In the genomic region with DNA sequence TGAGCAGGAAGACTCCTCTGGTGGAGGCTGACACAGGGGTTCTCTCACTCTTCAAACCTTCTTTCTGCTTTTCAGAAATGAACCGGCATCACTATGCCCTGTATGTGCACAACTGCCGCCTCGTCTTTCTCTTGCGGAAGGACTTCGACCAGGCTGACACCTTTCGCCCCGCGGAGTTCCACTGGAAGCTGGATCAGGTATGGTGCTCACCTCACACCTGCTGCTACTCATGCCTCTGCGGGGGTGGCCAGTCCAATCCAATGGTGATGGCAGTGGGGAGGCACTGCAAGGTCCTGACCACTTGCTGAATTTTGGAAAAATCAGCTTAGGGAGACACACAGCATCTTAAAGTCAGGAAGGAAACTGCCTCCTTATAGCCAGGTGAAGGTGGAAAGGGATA, we compare ENCODE assay signal across 18 cellular contexts.
A peak's percentile ranks its signal among the peaks of the same experiment; 100 is the strongest.
DNase-seq lines count a peak whose midpoint lies in the region; ATAC-seq and TF ChIP-seq lines count a peak whose summit lies in the region.
"Had no signal": no experiment of that assay in that cellular context is flagged by ENCODE, and none has a peak within 500 bp of the region (broad histone marks: within the 10 kb centered on the region; RNA-seq: fewer than 3 reads in every experiment).

No MANE protein-coding gene starts in this region.

- H3K27me3 ChIP-seq in Caco-2 (replicated peaks; ENCODE audit: control insufficient read depth, insufficient read depth, low read length) (no peaks in the 10 kb centered on the region), adrenal gland (no peaks in the 10 kb centered on the region), skeletal muscle tissue (ENCODE audit: control insufficient read depth in 3 of 3, insufficient read depth in 3 of 3, low read length in 3 of 3) (peaks cover 0 to 2% (median 0%) of the 10 kb centered on the region in 3 donors)
- H3K27me3 ChIP-seq: BE2C had no signal

- H3K27ac ChIP-seq in adrenal gland (peak overlapping the region in 3 of 5 donors; percentile 47 to 82 (median 74)), skeletal muscle tissue (ENCODE audit: low read depth, low read length) (peak overlapping the region; percentile 40)

- H3K4me1 Mint-ChIP-seq in Caco-2 (ENCODE audit: low read depth, unreplicated experiment), result peaks cover 9% of the 10 kb centered on the region
- H3K4me1 Mint-ChIP-seq: CD4-positive, CD25-positive, alpha-beta regulatory T cell had no signal

- POLR2A ChIA-PET in Caco-2 (lab: Charles Lee), result no interaction called here

- BruUV-seq in Caco-2 (replicated peaks; lab: Mats Ljungman, UMichigan), result no TSS peak

- TF ChIP-seq CTCF in Caco-2 (IDR thresholded peaks at IDR 0.05; ENCODE audit: insufficient read depth in 1 of 2, low read depth in 1 of 2, low read length in 1 of 2, severe bottlenecking in 1 of 2, unreplicated experiment in 1 of 2) (no peak), adrenal gland (IDR thresholded peaks at IDR 0.05) (no peak)

- peaks cover 5% of the 10 kb centered on the region; the same call in 1 of the 2 replicates for H3K4me1 ChIP-seq in Caco-2
- H3K4me1 ChIP-seq in adrenal gland (replicated peaks in 1 of 2), result peaks cover 7 to 10% of the 10 kb centered on the region in 2 donors
- peaks cover 0 to 5% (median 4%) of the 10 kb centered on the region in 3 donors for H3K4me1 ChIP-seq in skeletal muscle tissue (ENCODE audit: control insufficient read depth in 3 of 3, insufficient read depth in 3 of 3, low read length in 3 of 3)

- no peak overlapping the region for H3K9ac ChIP-seq in skeletal muscle tissue (ENCODE audit: low read depth in 1 of 3, low read length in 3 of 3)

- H3K9me3 ChIP-seq in Caco-2 (no peaks in the 10 kb centered on the region), adrenal gland (replicated peaks in 1 of 3) (no peaks in the 10 kb centered on the region), skeletal muscle tissue (ENCODE audit: control insufficient read depth in 3 of 3, low read length in 3 of 3) (no peaks in the 10 kb centered on the region)
- H3K9me3 ChIP-seq: BE2C had no signal

- H3K9me3 Mint-ChIP-seq in Caco-2 (ENCODE audit: unreplicated experiment), result no peaks in the 10 kb centered on the region

- no peaks in the 10 kb centered on the region for H3K36me3 ChIP-seq in Caco-2 (ENCODE audit: control insufficient read depth, insufficient read depth, low read length)
- H3K36me3 ChIP-seq in adrenal gland (replicated peaks in 1 of 2), result no peaks in the 10 kb centered on the region
- H3K36me3 ChIP-seq in skeletal muscle tissue (ENCODE audit: control insufficient read depth in 3 of 3, insufficient read depth in 3 of 3, low read length in 3 of 3), result no peaks in the 10 kb centered on the region
- H3K36me3 ChIP-seq: BE2C had no signal

- WGBS in adrenal gland, 4 donors, result 95 to 98% (median 97%) methylated on average over 9 of the region's 9 CpGs

- intact Hi-C loops in Caco-2 (cut with micrococcal nuclease; ENCODE audit: unreplicated experiment), result no loop called here
- intact Hi-C loops in adrenal gland (cut with DNase I), result no loop called here

- DNase-seq in Caco-2, result no peak
- no peak for DNase-seq in adrenal gland
- DNase-seq in islet precursor cell, result peak; percentile 47
- no peak for DNase-seq in NCI-H2171 treated with DMSO at 0.1 percent for 48 hours (lab: John Stamatoyannopoulos, UW)
- DNase-seq in NCI-H187 (lab: John Stamatoyannopoulos, UW), result no peak
- DNase-seq: BE2C; C1 segment of cervical spinal cord; CD8-positive, alpha-beta memory T cell; COR-L47; DMS153; DMS79; GDM1; GOT3; H7; HFFc6 had no signal

- H3K27ac Mint-ChIP-seq in Caco-2 (ENCODE audit: unreplicated experiment), result peak overlapping the region; percentile 39
- H3K27ac Mint-ChIP-seq: CD4-positive, CD25-positive, alpha-beta regulatory T cell; CD8-positive, alpha-beta memory T cell; HFFc6 had no signal

- no peaks in the 10 kb centered on the region for H3K27me3 Mint-ChIP-seq in Caco-2 (ENCODE audit: insufficient read depth, unreplicated experiment)
- H3K27me3 Mint-ChIP-seq: CD4-positive, CD25-positive, alpha-beta regulatory T cell had no signal

- no peak overlapping the region for H3K4me3 Mint-ChIP-seq in Caco-2 (ENCODE audit: unreplicated experiment)
- H3K4me3 Mint-ChIP-seq: CD4-positive, CD25-positive, alpha-beta regulatory T cell; CD8-positive, alpha-beta memory T cell; HFFc6 had no signal

- CTCF ChIA-PET in Caco-2 (lab: Charles Lee), result interaction anchor here (0.6 to 1.2 kb wide), 2 partner anchors 190 to 766 kb away, joined by 3 to 5 read pairs; no protein-coding TSS in a partner anchor

- no peak for ATAC-seq in HG03196 (IDR thresholded peaks at IDR 0.05; ENCODE audit: unreplicated experiment)

- no peaks in the 10 kb centered on the region for H3K36me3 Mint-ChIP-seq in Caco-2 (ENCODE audit: insufficient read depth, unreplicated experiment)
- H3K36me3 Mint-ChIP-seq: CD4-positive, CD25-positive, alpha-beta regulatory T cell; CD8-positive, alpha-beta memory T cell had no signal

- H3K4me3 ChIP-seq in Caco-2 (ENCODE audit: low read depth, low read length) (no peak overlapping the region), adrenal gland (no peak overlapping the region), skeletal muscle tissue (ENCODE audit: low read length in 3 of 3) (no peak overlapping the region)

- no peak for TF ChIP-seq POLR2A in adrenal gland (IDR thresholded peaks at IDR 0.05)
